In genomic region chr10:33331020-33331557, GRCh38 we compare ENCODE assay signal across 9 cellular contexts. TPM values are rescaled to one million over a fixed set of nuclear protein-coding genes. Genes with fewer than 3 reads are reported as not detected.
DNase-seq lines count a peak whose midpoint lies in the region; ATAC-seq and TF ChIP-seq lines count a peak whose summit lies in the region.
"Had no signal": no experiment of that assay in that cellular context is flagged by ENCODE, and none has a peak within 500 bp of the region (broad histone marks: within the 10 kb centered on the region; RNA-seq: fewer than 3 reads in every experiment).

No MANE protein-coding gene starts in this region.

- H3K27me3 ChIP-seq in Loucy (ENCODE audit: insufficient read depth, low read length, poor library complexity, severe bottlenecking) (no peaks in the 10 kb centered on the region), body of pancreas (no peaks in the 10 kb centered on the region), right lobe of liver (no peaks in the 10 kb centered on the region), thoracic aorta (replicated peaks; ENCODE audit: insufficient read depth) (no peaks in the 10 kb centered on the region)

- H3K27ac ChIP-seq in body of pancreas (peak overlapping the region; percentile 8 to 39 (median 18)), right lobe of liver (peak overlapping the region; percentile 27 to 37 (median 35)), thoracic aorta (peak overlapping the region in 1 of 2 donors; percentile 9)

- no peak overlapping the region for H3K9ac ChIP-seq in Loucy (ENCODE audit: low read depth, low read length, poor library complexity, severe bottlenecking)

- no peaks in the 10 kb centered on the region for H3K79me2 ChIP-seq in Loucy (ENCODE audit: insufficient read depth, low read length)

- H3K4me1 ChIP-seq in Loucy (ENCODE audit: insufficient read depth, low read length, poor library complexity, severe bottlenecking) (peaks cover 42% of the 10 kb centered on the region), body of pancreas (peaks cover 28% of the 10 kb centered on the region), right lobe of liver (peaks cover 0 to 36% (median 9%) of the 10 kb centered on the region in 4 donors), thoracic aorta (ENCODE audit: control insufficient read depth in 1 of 2, low read depth in 2 of 2) (peaks cover 11 to 53% of the 10 kb centered on the region in 2 donors)

- H3F3A ChIP-seq in Loucy (ENCODE audit: low read depth), result 0 out of 2 replicates have a peak, but pooled peaks cover 3% of the 10 kb centered on the region

- H3K4me3 ChIP-seq in Loucy (ENCODE audit: low read length, poor library complexity, severe bottlenecking) (peak overlapping the region; percentile 61), body of pancreas (peak overlapping the region in 1 of 2 donors; percentile 4), right lobe of liver (peak overlapping the region; percentile 68 to 80 (median 74)), thoracic aorta (peak overlapping the region; percentile 94)

- WGBS in body of pancreas, 2 donors, result 4 to 9% methylated on average over 4 of the region's 4 CpGs
- WGBS in right lobe of liver (ENCODE audit: insufficient coverage, low coverage, low lambda C conversion rate, missing lambda C conversion rate), result 23% methylated on average over 4 of the region's 4 CpGs

- 0 out of 2 replicates have a peak overlapping the region, but pooled peaks have one; percentile 31 for H2AFZ ChIP-seq in Loucy (ENCODE audit: low read length)

- no peak for ATAC-seq in body of pancreas
- no peak for ATAC-seq in right lobe of liver
- no peak for ATAC-seq in thoracic aorta (ENCODE audit: insufficient number of reproducible peaks, low FRiP score, low read depth)
- ATAC-seq in GM21381 (IDR thresholded peaks at IDR 0.05; ENCODE audit: unreplicated experiment), result no peak
- ATAC-seq: activated CD4-positive, CD25-positive, alpha-beta regulatory T cell treated with anti-CD3 and anti-CD28 coated beads, Interleukin-2, amount 50 U/mL, for 24 hours had no signal

- H4K20me1 ChIP-seq in Loucy (ENCODE audit: insufficient read depth, low read length, poor library complexity, severe bottlenecking), result no peaks in the 10 kb centered on the region

- intact Hi-C loops in body of pancreas (cut with DNase I) (no loop called here), right lobe of liver (cut with DNase I) (loop anchor here in 1 of 2 donors (10.0 kb wide), 1 partner anchor 136 kb away; no protein-coding TSS in a partner anchor)

- TF ChIP-seq POLR2A in body of pancreas (IDR thresholded peaks at IDR 0.05) (no peak), right lobe of liver (IDR thresholded peaks at IDR 0.05) (no peak)

- H3K9me2 ChIP-seq in Loucy (replicated peaks; ENCODE audit: low read depth, low read length), result no peaks in the 10 kb centered on the region

- H3K36me3 ChIP-seq in Loucy (ENCODE audit: insufficient read depth, low read length), result no peaks in the 10 kb centered on the region
- no peaks in the 10 kb centered on the region for H3K36me3 ChIP-seq in body of pancreas (replicated peaks in 1 of 2; ENCODE audit: insufficient read depth in 1 of 2, low read depth in 2 of 2)
- peaks cover 0 to 5% (median 0%) of the 10 kb centered on the region in 4 donors for H3K36me3 ChIP-seq in right lobe of liver
- no peaks in the 10 kb centered on the region for H3K36me3 ChIP-seq in thoracic aorta

- DNase-seq in body of pancreas, result no peak
- no peak for DNase-seq in right lobe of liver
- DNase-seq in thoracic aorta (ENCODE audit: low spot score), result no peak
- DNase-seq in hypothalamus (lab: John Stamatoyannopoulos, UW), result no peak
- DNase-seq in activated effector memory CD4-positive, alpha-beta T cell treated with anti-CD3 and anti-CD28 coated beads, Interleukin-2, amount 50 U/mL, for 16 hours, result no peak
- DNase-seq in NCI-H1105 (lab: John Stamatoyannopoulos, UW), result no peak

- peak overlapping the region; percentile 86 for H3K4me2 ChIP-seq in Loucy (ENCODE audit: low read depth, low read length, poor library complexity, severe bottlenecking)

- H3K9me3 ChIP-seq in Loucy (ENCODE audit: insufficient read depth, low read depth, low read length) (no peaks in the 10 kb centered on the region), body of pancreas (no peaks in the 10 kb centered on the region), right lobe of liver (no peaks in the 10 kb centered on the region), thoracic aorta (no peaks in the 10 kb centered on the region)

- TF ChIP-seq CTCF in Loucy (conservative IDR thresholded peaks at IDR 0.05; ENCODE audit: low read length) (no peak), body of pancreas (IDR thresholded peaks at IDR 0.05) (no peak), right lobe of liver (IDR thresholded peaks at IDR 0.05) (no peak), thoracic aorta (IDR thresholded peaks at IDR 0.05) (no peak)

RNA-seq across cellular contexts. Expression of gene NRP1, which starts 3.4 kb away (rescaled TPM):
- 10 to 100 TPM; 37.6 to 62.6 TPM for total RNA-seq in body of pancreas
- total RNA-seq in right lobe of liver, result 10 to 100 TPM; 14.7 to 61.7 (median 29.5) TPM
- total RNA-seq in thoracic aorta, result 100 to 1,000 TPM in 1 of 2 donors, 10 to 100 TPM in 1; 66.9 to 117 TPM
